ENCODE assay signal across 1 cellular context in the genomic region with DNA sequence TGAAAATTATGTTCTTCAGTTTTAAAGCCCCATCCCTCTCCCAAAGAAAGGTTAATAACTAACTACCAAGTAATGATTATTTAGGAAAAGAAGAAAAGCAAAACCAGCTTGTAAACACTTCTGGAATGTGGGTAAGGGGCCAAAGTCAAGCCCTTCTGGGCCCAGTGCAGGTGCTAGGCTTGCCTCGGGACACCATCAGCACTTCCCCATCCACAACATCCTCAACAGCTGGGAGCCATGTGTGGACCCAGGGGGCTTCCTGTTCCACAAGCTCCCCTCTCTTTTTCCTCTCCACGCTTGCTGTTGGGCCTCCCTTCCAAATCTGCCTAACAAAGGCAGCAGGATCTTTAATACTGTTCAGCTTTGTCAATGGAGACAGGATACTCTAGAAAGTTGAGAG.
TF ChIP-seq lines count a peak whose summit lies in the region.
"Not testable (repeated sequence)": the region's sequence is repeated elsewhere in the genome, so short reads cannot be mapped to it uniquely, and the experiment has no call there.

No MANE protein-coding gene starts in this region.

TF ChIP-seq in HepG2, 621 proteins besides CTCF, POLR2A, EP300 and RAD21:
- TF ChIP-seq SALL1 (CRISPR knock-in tag; IDR thresholded peaks at IDR 0.05) = peak; percentile 70
- TF ChIP-seq FOXP1 (IDR thresholded peaks at IDR 0.05); HNF1A (CRISPR knock-in tag; IDR thresholded peaks at IDR 0.05; ENCODE audit: borderline replicate concordance); LCORL (IDR thresholded peaks at IDR 0.05); SOX6 (IDR thresholded peaks at IDR 0.05): not testable (repeated sequence)
- peak; percentile 67; the same call in 1 of the 2 replicates for TF ChIP-seq FOXP1 (CRISPR knock-in tag; IDR thresholded peaks at IDR 0.05)
- TF ChIP-seq MED1 (CRISPR knock-in tag; IDR thresholded peaks at IDR 0.05) = peak; percentile 24; the same call in 1 of the 2 replicates
- peak; percentile 56 for TF ChIP-seq TEAD3 (CRISPR knock-in tag; optimal IDR thresholded peaks at IDR 0.05; ENCODE audit: borderline replicate concordance)
- TF ChIP-seq FOXA3 (CRISPR knock-in tag; IDR thresholded peaks at IDR 0.05) = 0 out of 2 replicates have a peak, but pooled peaks have one; percentile 26
- TF ChIP-seq HNF4A (CRISPR knock-in tag; IDR thresholded peaks at IDR 0.05) = 0 out of 2 replicates have a peak, but pooled peaks have one; percentile 19
- 0 out of 2 replicates have a peak, but pooled peaks have one; percentile 31 for TF ChIP-seq PPARG (CRISPR knock-in tag; conservative IDR thresholded peaks at IDR 0.05)
- TF ChIP-seq ELF3 (CRISPR knock-in tag; IDR thresholded peaks at IDR 0.05) = 0 out of 2 replicates have a peak, but pooled peaks have one; percentile 24
- peak; percentile 59 for TF ChIP-seq HNF1A (IDR thresholded peaks at IDR 0.05; ENCODE audit: low read depth)
- peak; percentile 89 for TF ChIP-seq PAXIP1 (CRISPR knock-in tag; conservative IDR thresholded peaks at IDR 0.05)
- TF ChIP-seq LCORL (CRISPR knock-in tag; IDR thresholded peaks at IDR 0.05) = peak; percentile 71; the same call in 1 of the 2 replicates
- peak; percentile 58 for TF ChIP-seq FOXP4 (CRISPR knock-in tag; IDR thresholded peaks at IDR 0.05)
- TF ChIP-seq HNF1B (CRISPR knock-in tag; IDR thresholded peaks at IDR 0.05) = peak; percentile 48; the same call in 1 of the 2 replicates
- peak; percentile 31; the same call in 1 of the 2 replicates for TF ChIP-seq TFAP4 (IDR thresholded peaks at IDR 0.05; ENCODE audit: borderline replicate concordance, low read depth)
- peak; percentile 48; the same call in 1 of the 2 replicates for TF ChIP-seq SOX6 (CRISPR knock-in tag; IDR thresholded peaks at IDR 0.05)
